Comparison of ENCODE assay signal across 23 cellular contexts in the genomic region with DNA sequence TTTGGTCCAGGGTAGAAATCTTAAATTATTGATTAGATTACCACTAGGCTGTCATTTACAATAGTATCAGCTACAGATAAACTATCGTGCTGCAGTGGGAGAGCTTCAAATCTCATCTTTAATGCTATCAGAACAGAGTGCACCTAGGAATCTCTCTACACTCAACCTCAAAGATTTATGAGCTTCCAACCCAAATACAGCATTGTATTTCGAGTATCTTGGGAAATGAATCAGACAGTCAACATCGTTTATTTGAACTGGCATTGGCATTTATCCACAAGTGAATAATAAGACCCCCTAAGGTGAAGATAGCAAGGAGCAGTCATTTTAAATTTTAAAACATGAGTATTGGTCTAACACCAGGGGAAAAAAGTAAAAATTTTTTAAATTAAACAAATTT.
DNase-seq lines count a peak whose midpoint lies in the region; FAIRE-seq and TF ChIP-seq lines count a peak whose summit lies in the region.
"Had no signal": no experiment of that assay in that cellular context is flagged by ENCODE, and none has a peak within 500 bp of the region (broad histone marks: within the 10 kb centered on the region; RNA-seq: fewer than 3 reads in every experiment).

No MANE protein-coding gene starts in this region.

- in situ Hi-C loops in astrocyte of the cerebellum (cut with HindIII; ENCODE audit: low sequenced_read_pairs): no loop called here

- no peak overlapping the region for H3K4me3 ChIP-seq in astrocyte of the cerebellum (ENCODE audit: low read depth, low read length)
- H3K4me3 ChIP-seq: coronary artery, esophagus muscularis mucosa, prostate gland, transverse colon had no signal

- peaks cover 5% of the 10 kb centered on the region for H3K27me3 Mint-ChIP-seq in activated naive CD8-positive, alpha-beta T cell treated with anti-CD3 and anti-CD28 coated beads for 36 hours
- H3K27me3 Mint-ChIP-seq: activated T-cell treated with anti-CD3 and anti-CD28 coated beads, Interleukin-2, amount 50 U/mL, for 24 hours had no signal

- H3K27ac Mint-ChIP-seq in activated naive CD8-positive, alpha-beta T cell treated with anti-CD3 and anti-CD28 coated beads for 36 hours: no peak overlapping the region
- H3K27ac Mint-ChIP-seq: activated T-cell treated with anti-CD3 and anti-CD28 coated beads, Interleukin-2, amount 50 U/mL, for 24 hours had no signal

- peak; percentile 71 for DNase-seq in DMS153 (lab: John Stamatoyannopoulos, UW)
- DNase-seq in NCI-H1092 (lab: John Stamatoyannopoulos, UW): peak; percentile 1
- peak; percentile 76 for DNase-seq in NCI-H345 (lab: John Stamatoyannopoulos, UW)
- DNase-seq in astrocyte of the cerebellum (ENCODE audit: low read depth): peak; percentile 15
- DNase-seq in GM12891 (ENCODE audit: insufficient read length, low spot score): no peak
- no peak for DNase-seq in occipital lobe (lab: John Stamatoyannopoulos, UW)
- no peak for DNase-seq in activated naive CD8-positive, alpha-beta T cell treated with anti-CD3 and anti-CD28 coated beads for 36 hours
- DNase-seq in NCI-H2107 (lab: John Stamatoyannopoulos, UW): no peak
- DNase-seq: activated CD4-positive, alpha-beta T cell treated with anti-CD3 and anti-CD28 coated beads for 4 hours; activated naive CD4-positive, alpha-beta T cell treated with Interleukin-2 at 50 U/mL for 16 hours; activated T-cell treated with anti-CD3 and anti-CD28 coated beads, Interleukin-2, amount 50 U/mL, for 24 hours; amniotic stem cell; foreskin melanocyte; Kasumi-1; left colon; T-helper 1 cell; transverse colon had no signal

- no peaks in the 10 kb centered on the region for H3K4me1 Mint-ChIP-seq in activated naive CD8-positive, alpha-beta T cell treated with anti-CD3 and anti-CD28 coated beads for 36 hours
- H3K4me1 Mint-ChIP-seq: neural crest cell had no signal

- no peak for FAIRE-seq in GM12891 (lab: Jason Lieb, UNC)
- FAIRE-seq: bronchial epithelial cell, H1 had no signal

- H3K36me3 Mint-ChIP-seq in activated naive CD8-positive, alpha-beta T cell treated with anti-CD3 and anti-CD28 coated beads for 36 hours: no peaks in the 10 kb centered on the region

- no peaks in the 10 kb centered on the region for H3K9me3 Mint-ChIP-seq in activated naive CD8-positive, alpha-beta T cell treated with anti-CD3 and anti-CD28 coated beads for 36 hours
- H3K9me3 Mint-ChIP-seq: neural crest cell had no signal

- TF ChIP-seq CTCF in astrocyte of the cerebellum (IDR thresholded peaks at IDR 0.05; ENCODE audit: low read depth, low read length, missing control alignments): no peak

- H3K4me3 Mint-ChIP-seq in activated naive CD8-positive, alpha-beta T cell treated with anti-CD3 and anti-CD28 coated beads for 36 hours: no peak overlapping the region
- H3K4me3 Mint-ChIP-seq: activated T-cell treated with anti-CD3 and anti-CD28 coated beads, Interleukin-2, amount 50 U/mL, for 24 hours; neural crest cell had no signal

- TF ChIP-seq POLR2A in GM12891 (IDR thresholded peaks at IDR 0.05; ENCODE audit: low read depth, low read length): no peak

TF ChIP-seq in GM12891, 5 proteins besides CTCF, POLR2A, EP300 and RAD21:
- no peak for TF ChIP-seq SPI1 (IDR thresholded peaks at IDR 0.05; ENCODE audit: low read depth, low read length)
- no peak for TF ChIP-seq PAX5 (IDR thresholded peaks at IDR 0.05; ENCODE audit: insufficient read depth, low read length, severe bottlenecking)
- TF ChIP-seq TAF1 (IDR thresholded peaks at IDR 0.05; ENCODE audit: low read depth, low read length): no peak
- no peak for TF ChIP-seq POU2F2 (IDR thresholded peaks at IDR 0.05; ENCODE audit: low read depth, low read length)
- no peak for TF ChIP-seq POLR2AphosphoS5 (IDR thresholded peaks at IDR 0.05; ENCODE audit: low read depth, low read length)

Comparison
In these comparisons a context has a peak if more than half of its experiments do, and no peak if none do; other contexts are left out.
1. DNase-seq: peak in DMS153 (single experiment), NCI-H1092 (single experiment), NCI-H345 (single experiment) and astrocyte of the cerebellum (single experiment); none in GM12891 (single experiment), occipital lobe (single experiment), activated naive CD8-positive, alpha-beta T cell treated with anti-CD3 and anti-CD28 coated beads for 36 hours (single experiment) and NCI-H2107 (single experiment).